ENCODE assay signal across 1 cellular context in genomic region chr1:25526753-25527152, GRCh38.
TF ChIP-seq lines count a peak whose summit lies in the region.

No MANE protein-coding gene starts in this region.

TF ChIP-seq in HepG2, 621 proteins besides CTCF, POLR2A, EP300 and RAD21:
- TF ChIP-seq ZNF629 (CRISPR knock-in tag; conservative IDR thresholded peaks at IDR 0.05) (0 out of 2 replicates have a peak, but pooled peaks have one; percentile 25), PTBP1 (IDR thresholded peaks at IDR 0.05; ENCODE audit: low read depth, low read length, poor library complexity, severe bottlenecking) (no peak), ZNF367 (CRISPR knock-in tag; IDR thresholded peaks at IDR 0.05; ENCODE audit: borderline replicate concordance) (no peak), NR2F6 (IDR thresholded peaks at IDR 0.05) (0 out of 2 replicates have a peak, but pooled peaks have one; percentile 17), NR2F6 (CRISPR knock-in tag; IDR thresholded peaks at IDR 0.05) (no peak), REL (CRISPR knock-in tag; conservative IDR thresholded peaks at IDR 0.05) (no peak)
